1 cellular context compared by ENCODE assay signal in genomic region chr1:226308166-226308722, GRCh38.
TF ChIP-seq lines count a peak whose summit lies in the region.

No MANE protein-coding gene starts in this region.

TF ChIP-seq in HepG2, 621 proteins besides CTCF, POLR2A, EP300 and RAD21 (continued from another document):
- no peak for TF ChIP-seq NFAT5 (CRISPR knock-in tag; IDR thresholded peaks at IDR 0.05)
- TF ChIP-seq ESRRA (CRISPR knock-in tag; IDR thresholded peaks at IDR 0.05; ENCODE audit: low read depth) = 0 out of 2 replicates have a peak, but pooled peaks have one; percentile 26
- no peak for TF ChIP-seq ZNF260 (CRISPR knock-in tag; IDR thresholded peaks at IDR 0.05; ENCODE audit: borderline replicate concordance, low read depth)
- no peak for TF ChIP-seq ZNF576 (CRISPR knock-in tag; IDR thresholded peaks at IDR 0.05)
- no peak for TF ChIP-seq SMAD1 (CRISPR knock-in tag; IDR thresholded peaks at IDR 0.05; ENCODE audit: borderline replicate concordance, low read depth)
- no peak for TF ChIP-seq SUZ12 (IDR thresholded peaks at IDR 0.05; ENCODE audit: low read depth, low read length)
- 0 out of 2 replicates have a peak, but pooled peaks have one; percentile 61 for TF ChIP-seq ZFP91 (CRISPR knock-in tag; IDR thresholded peaks at IDR 0.05; ENCODE audit: borderline replicate concordance)
- no peak; the same call in 1 of the 2 replicates for TF ChIP-seq ZNF263 (CRISPR knock-in tag; IDR thresholded peaks at IDR 0.05)
- TF ChIP-seq AHDC1 (CRISPR knock-in tag; IDR thresholded peaks at IDR 0.05; ENCODE audit: borderline replicate concordance) = no peak
- no peak for TF ChIP-seq TFDP1 (CRISPR knock-in tag; IDR thresholded peaks at IDR 0.05; ENCODE audit: borderline replicate concordance)
- no peak for TF ChIP-seq ZFX (CRISPR knock-in tag; IDR thresholded peaks at IDR 0.05; ENCODE audit: low read depth)
- peak; percentile 92 for TF ChIP-seq NR2C2 (CRISPR knock-in tag; IDR thresholded peaks at IDR 0.05; ENCODE audit: borderline replicate concordance)
- no peak for TF ChIP-seq IKZF1 (IDR thresholded peaks at IDR 0.05)
- TF ChIP-seq TEAD3 (CRISPR knock-in tag; optimal IDR thresholded peaks at IDR 0.05; ENCODE audit: borderline replicate concordance) = peak; percentile 7
- no peak for TF ChIP-seq PCBP1 (IDR thresholded peaks at IDR 0.05; ENCODE audit: borderline replicate concordance, low read depth, low read length)
- TF ChIP-seq PITX1 (CRISPR knock-in tag; IDR thresholded peaks at IDR 0.05) = no peak
- no peak for TF ChIP-seq CBX2 (IDR thresholded peaks at IDR 0.05; ENCODE audit: low read depth, low read length)
- no peak for TF ChIP-seq CBX2 (CRISPR knock-in tag; IDR thresholded peaks at IDR 0.05; ENCODE audit: low read depth)
- peak; percentile 70; the same call in 1 of the 2 replicates for TF ChIP-seq TARDBP (CRISPR knock-in tag; IDR thresholded peaks at IDR 0.05)
- no peak for TF ChIP-seq CCAR2 (optimal IDR thresholded peaks at IDR 0.05; ENCODE audit: low read depth, low read length)
- TF ChIP-seq ZMAT3 (CRISPR knock-in tag; conservative IDR thresholded peaks at IDR 0.05) = 0 out of 2 replicates have a peak, but pooled peaks have one; percentile 37
- TF ChIP-seq ZNF670 (CRISPR knock-in tag; IDR thresholded peaks at IDR 0.05; ENCODE audit: borderline replicate concordance) = no peak
- TF ChIP-seq ZBTB26 (CRISPR knock-in tag; IDR thresholded peaks at IDR 0.05; ENCODE audit: borderline replicate concordance) = no peak
- TF ChIP-seq NRL (CRISPR knock-in tag; IDR thresholded peaks at IDR 0.05; ENCODE audit: borderline replicate concordance) = peak; percentile 62; the same call in 1 of the 2 replicates
- TF ChIP-seq ZNF530 (CRISPR knock-in tag; IDR thresholded peaks at IDR 0.05; ENCODE audit: low read depth) = no peak
- TF ChIP-seq ZNF121 (CRISPR knock-in tag; IDR thresholded peaks at IDR 0.05) = 0 out of 2 replicates have a peak, but pooled peaks have one; percentile 11
- TF ChIP-seq RXRA (CRISPR knock-in tag; IDR thresholded peaks at IDR 0.05) = no peak
- no peak for TF ChIP-seq HINFP (CRISPR knock-in tag; IDR thresholded peaks at IDR 0.05; ENCODE audit: low read depth)
- TF ChIP-seq RFX3 (CRISPR knock-in tag; IDR thresholded peaks at IDR 0.05) = no peak
